In the genomic region with DNA sequence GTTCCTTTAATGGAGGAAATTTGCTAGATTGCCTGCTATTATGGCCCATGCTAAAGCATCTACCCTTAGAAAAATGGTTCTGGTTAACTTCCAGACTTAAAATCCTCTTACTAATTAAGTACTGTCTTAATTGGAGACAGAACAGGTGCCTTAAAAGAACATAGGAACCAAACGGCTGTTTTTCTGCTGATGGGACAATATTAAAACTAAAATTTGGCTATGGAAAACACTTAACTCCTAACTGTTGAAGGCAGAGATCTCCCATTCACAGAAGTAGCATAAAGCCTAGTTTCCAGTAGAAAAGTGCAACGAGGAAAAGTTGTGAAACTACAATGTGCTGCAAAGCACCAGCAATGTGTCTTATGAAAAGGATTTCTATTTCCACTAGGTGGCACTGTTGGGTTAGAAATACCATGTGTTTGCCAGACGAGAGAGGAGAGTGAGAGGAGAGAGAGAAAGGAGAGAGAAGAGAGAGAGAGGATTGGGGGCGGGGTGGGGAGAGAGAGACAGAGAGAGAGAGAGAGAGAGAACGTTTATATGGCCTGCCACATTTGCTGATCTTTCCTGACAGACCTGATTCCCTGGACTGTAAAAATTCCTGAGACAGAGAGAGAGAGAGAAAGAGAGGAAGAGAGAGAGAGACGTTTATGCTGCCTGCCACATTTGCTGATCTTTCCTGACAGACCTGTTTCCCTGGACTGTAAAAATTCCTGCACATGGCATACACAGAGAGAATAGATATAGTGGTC, we compare ENCODE assay signal across 8 cellular contexts. TPM values are rescaled to one million over a fixed set of nuclear protein-coding genes. Genes with fewer than 3 reads are reported as not detected.
DNase-seq lines count a peak whose midpoint lies in the region; ATAC-seq and TF ChIP-seq lines count a peak whose summit lies in the region.

No MANE protein-coding gene starts in this region.

- H4K91ac ChIP-seq in neuronal stem cell (ENCODE audit: low read depth, low read length, poor library complexity), result no peak overlapping the region

- TF ChIP-seq CTCF in SK-N-SH (IDR thresholded peaks at IDR 0.05) (peak; percentile 65), fibroblast of lung (conservative IDR thresholded peaks at IDR 0.05 in 1 of 2, IDR thresholded peaks at IDR 0.05 in 1 of 2; ENCODE audit: low read depth in 1 of 2, low read length in 2 of 2) (peak; percentile 50 to 66)

- H3K9ac ChIP-seq in GM23248 (no peak overlapping the region), Karpas-422 (ENCODE audit: low read length) (no peak overlapping the region), SK-N-SH (no peak overlapping the region), fibroblast of lung (ENCODE audit: insufficient read depth, low read length) (no peak overlapping the region), neuronal stem cell (ENCODE audit: low read depth, low read length, poor library complexity) (no peak overlapping the region)

- no peak overlapping the region for H2BK12ac ChIP-seq in neuronal stem cell (ENCODE audit: low read length)

- H3K27ac Mint-ChIP-seq in activated T-cell treated with anti-CD3 and anti-CD28 coated beads, Interleukin-2, amount 50 U/mL, for 72 hours, result no peak overlapping the region
- H3K27ac Mint-ChIP-seq in activated T-cell treated with anti-CD3 and anti-CD28 coated beads, Interleukin-2, amount 50 U/mL, for 24 hours, result no peak overlapping the region
- H3K27ac Mint-ChIP-seq in activated CD4-positive, alpha-beta memory T cell treated with anti-CD3 and anti-CD28 coated beads, Interleukin-2, amount 10 ng/mL, durations not matched to agents 7 days and 5 days, result no peak overlapping the region

- H3K79me2 ChIP-seq in GM23248 (ENCODE audit: insufficient read depth) (no peaks in the 10 kb centered on the region), Karpas-422 (ENCODE audit: low read length) (no peaks in the 10 kb centered on the region), SK-N-SH (ENCODE audit: insufficient read depth) (no peaks in the 10 kb centered on the region), fibroblast of lung (ENCODE audit: control insufficient read depth, insufficient read depth, low read length) (no peaks in the 10 kb centered on the region)

- in situ Hi-C loops in GM23248 (cut with MboI), result loop anchor here (25.0 kb wide), 1 partner anchor 1130 kb away; no protein-coding TSS in a partner anchor

- H4K8ac ChIP-seq in neuronal stem cell (ENCODE audit: low read depth, low read length), result no peak overlapping the region

- H3K4me3 Mint-ChIP-seq in activated T-cell treated with anti-CD3 and anti-CD28 coated beads, Interleukin-2, amount 50 U/mL, for 72 hours, result no peak overlapping the region
- no peak overlapping the region for H3K4me3 Mint-ChIP-seq in activated T-cell treated with anti-CD3 and anti-CD28 coated beads, Interleukin-2, amount 50 U/mL, for 24 hours
- H3K4me3 Mint-ChIP-seq in activated CD4-positive, alpha-beta memory T cell treated with anti-CD3 and anti-CD28 coated beads, Interleukin-2, amount 10 ng/mL, durations not matched to agents 7 days and 5 days, result no peak overlapping the region

- H3K27me3 Mint-ChIP-seq in activated T-cell treated with anti-CD3 and anti-CD28 coated beads, Interleukin-2, amount 50 U/mL, for 72 hours (ENCODE audit: low read depth), result peaks cover 11% of the 10 kb centered on the region
- H3K27me3 Mint-ChIP-seq in activated T-cell treated with anti-CD3 and anti-CD28 coated beads, Interleukin-2, amount 50 U/mL, for 24 hours, result peaks cover 22% of the 10 kb centered on the region
- H3K27me3 Mint-ChIP-seq in activated CD4-positive, alpha-beta memory T cell treated with anti-CD3 and anti-CD28 coated beads, Interleukin-2, amount 10 ng/mL, durations not matched to agents 7 days and 5 days, result peaks cover 11% of the 10 kb centered on the region

- H3K23ac ChIP-seq in neuronal stem cell (ENCODE audit: low read depth, low read length, poor library complexity), result no peak overlapping the region

- WGBS in GM23248 (ENCODE audit: low coverage in 1 of 2, low lambda C conversion rate in 2 of 2, missing lambda C conversion rate in 2 of 2), 2 experiments, result 2 to 5% methylated on average over 5 to 6 of the region's 6 CpGs
- WGBS in SK-N-SH (ENCODE audit: low lambda C conversion rate), result 3% methylated on average over 6 of the region's 6 CpGs
- no CpG with 5 or more reads among the region's 6 CpGs for WGBS in neuronal stem cell (ENCODE audit: extremely low coverage in 2 of 2, insufficient read length in 2 of 2, insufficient replicate concordance in 1 of 2), 2 donors

- H3K27me3 ChIP-seq in GM23248 (replicated peaks; ENCODE audit: insufficient read depth), result peaks cover 29% of the 10 kb centered on the region
- H3K27me3 ChIP-seq in Karpas-422 (ENCODE audit: low read length), result no peaks in the 10 kb centered on the region
- H3K27me3 ChIP-seq in SK-N-SH (ENCODE audit: insufficient read depth), result no peaks in the 10 kb centered on the region; the same call in 1 of the 2 replicates
- H3K27me3 ChIP-seq in fibroblast of lung (ENCODE audit: control insufficient read depth, insufficient read depth, low read length), result no peaks in the 10 kb centered on the region
- H3K27me3 ChIP-seq in neuronal stem cell (ENCODE audit: control insufficient read depth in 3 of 3, insufficient read depth in 3 of 3, low read depth in 1 of 3, low read length in 3 of 3), result no peaks in the 10 kb centered on the region

- no peak overlapping the region for H2BK120ac ChIP-seq in neuronal stem cell (ENCODE audit: low read depth, low read length)

- H2BK5ac ChIP-seq in neuronal stem cell (ENCODE audit: low read length), result no peak overlapping the region

- no peaks in the 10 kb centered on the region for H3K79me1 ChIP-seq in neuronal stem cell (ENCODE audit: low read depth, low read length)

- no peak overlapping the region for H2BK15ac ChIP-seq in neuronal stem cell (ENCODE audit: low read length)

- peak overlapping the region; percentile 22 for H3K4me2 ChIP-seq in GM23248 (ENCODE audit: unreplicated experiment)
- H3K4me2 ChIP-seq in Karpas-422 (ENCODE audit: low read depth, low read length, poor library complexity, severe bottlenecking), result peak overlapping the region; percentile 38
- no peak overlapping the region for H3K4me2 ChIP-seq in SK-N-SH
- no peak overlapping the region for H3K4me2 ChIP-seq in fibroblast of lung (ENCODE audit: extremely low read depth, insufficient read depth, low read length)
- no peak overlapping the region for H3K4me2 ChIP-seq in neuronal stem cell (ENCODE audit: insufficient read depth, low read length, poor library complexity, severe bottlenecking)

- no peak overlapping the region for H3K4ac ChIP-seq in neuronal stem cell (ENCODE audit: low read length)

- DNase-seq in activated T-cell treated with anti-CD3 and anti-CD28 coated beads, Interleukin-2, amount 50 U/mL, for 72 hours, result peak in 1 of 2 donors; percentile 4
- no peak for DNase-seq in activated T-cell treated with anti-CD3 and anti-CD28 coated beads, Interleukin-2, amount 50 U/mL, for 24 hours
- DNase-seq in GM23248 (peak; percentile 69), Karpas-422 (peak; percentile 95), SK-N-SH (peak; percentile 36), fibroblast of lung (ENCODE audit: low read depth in 2 of 2) (peak; percentile 63 to 84), neuronal stem cell (ENCODE audit: low spot score) (peak; percentile 40)
- DNase-seq in activated CD4-positive, alpha-beta memory T cell treated with anti-CD3 and anti-CD28 coated beads, Interleukin-2, amount 10 ng/mL, durations not matched to agents 7 days and 5 days, result no peak

- no peak overlapping the region for H3K14ac ChIP-seq in neuronal stem cell (ENCODE audit: low read length)

- ATAC-seq in activated T-cell treated with anti-CD3 and anti-CD28 coated beads, Interleukin-2, amount 50 U/mL, for 72 hours (replicated peaks in 1 of 2), result peak; percentile 40 to 50

- peaks cover 0 to 1% of the 10 kb centered on the region in 2 donors for H3K9me3 Mint-ChIP-seq in activated T-cell treated with anti-CD3 and anti-CD28 coated beads, Interleukin-2, amount 50 U/mL, for 72 hours
- no peaks in the 10 kb centered on the region for H3K9me3 Mint-ChIP-seq in activated T-cell treated with anti-CD3 and anti-CD28 coated beads, Interleukin-2, amount 50 U/mL, for 24 hours
- H3K9me3 Mint-ChIP-seq in activated CD4-positive, alpha-beta memory T cell treated with anti-CD3 and anti-CD28 coated beads, Interleukin-2, amount 10 ng/mL, durations not matched to agents 7 days and 5 days, result peaks cover 3% of the 10 kb centered on the region

- TF ChIP-seq RAD21 in SK-N-SH (IDR thresholded peaks at IDR 0.05; ENCODE audit: low read length), result peak; percentile 83

- H3K4me1 Mint-ChIP-seq in activated T-cell treated with anti-CD3 and anti-CD28 coated beads, Interleukin-2, amount 50 U/mL, for 72 hours (ENCODE audit: low read depth), result no peaks in the 10 kb centered on the region
- no peaks in the 10 kb centered on the region for H3K4me1 Mint-ChIP-seq in activated T-cell treated with anti-CD3 and anti-CD28 coated beads, Interleukin-2, amount 50 U/mL, for 24 hours (ENCODE audit: low read depth)
- H3K4me1 Mint-ChIP-seq in activated CD4-positive, alpha-beta memory T cell treated with anti-CD3 and anti-CD28 coated beads, Interleukin-2, amount 10 ng/mL, durations not matched to agents 7 days and 5 days, result peaks cover 6% of the 10 kb centered on the region

- H3F3A ChIP-seq in GM23248 (ENCODE audit: insufficient read depth) (no peaks in the 10 kb centered on the region), SK-N-SH (replicated peaks; ENCODE audit: insufficient read depth) (no peaks in the 10 kb centered on the region)

- POLR2A ChIA-PET in SK-N-SH (lab: Yijun Ruan, JAX), result no interaction called here
- POLR2A ChIA-PET in activated CD4-positive, alpha-beta memory T cell treated with anti-CD3 and anti-CD28 coated beads, Interleukin-2, amount 10 ng/mL, durations not matched to agents 7 days and 5 days (lab: Charles Lee), result no interaction called here

- no peaks in the 10 kb centered on the region for H3K4me1 ChIP-seq in GM23248 (ENCODE audit: insufficient read depth)
- H3K4me1 ChIP-seq in Karpas-422 (ENCODE audit: low read length), result peaks cover 22% of the 10 kb centered on the region
- H3K4me1 ChIP-seq in SK-N-SH (ENCODE audit: control insufficient read depth in 1 of 2, insufficient read depth in 2 of 2, low read depth in 1 of 2, low read length in 1 of 2), result no peaks in the 10 kb centered on the region
- no peaks in the 10 kb centered on the region for H3K4me1 ChIP-seq in fibroblast of lung (ENCODE audit: control insufficient read depth, extremely low read depth, insufficient read depth, low read length)
- H3K4me1 ChIP-seq in neuronal stem cell (ENCODE audit: control insufficient read depth in 2 of 2, insufficient read depth in 1 of 2, low read depth in 1 of 2, low read length in 2 of 2), result no peaks in the 10 kb centered on the region

- no peak overlapping the region for H3K18ac ChIP-seq in neuronal stem cell (ENCODE audit: low read length)

- no peak overlapping the region for H2AK5ac ChIP-seq in neuronal stem cell (ENCODE audit: low read depth, low read length)

- peaks cover 0 to 1% of the 10 kb centered on the region in 2 donors for H3K36me3 Mint-ChIP-seq in activated T-cell treated with anti-CD3 and anti-CD28 coated beads, Interleukin-2, amount 50 U/mL, for 72 hours (ENCODE audit: insufficient read depth in 2 of 2)
- H3K36me3 Mint-ChIP-seq in activated T-cell treated with anti-CD3 and anti-CD28 coated beads, Interleukin-2, amount 50 U/mL, for 24 hours (ENCODE audit: low read depth), result no peaks in the 10 kb centered on the region
- no peaks in the 10 kb centered on the region for H3K36me3 Mint-ChIP-seq in activated CD4-positive, alpha-beta memory T cell treated with anti-CD3 and anti-CD28 coated beads, Interleukin-2, amount 10 ng/mL, durations not matched to agents 7 days and 5 days (ENCODE audit: low read depth)

- H3K36me3 ChIP-seq in GM23248 (ENCODE audit: low read depth) (no peaks in the 10 kb centered on the region), Karpas-422 (ENCODE audit: insufficient read depth, low read length) (no peaks in the 10 kb centered on the region), SK-N-SH (replicated peaks in 1 of 2; ENCODE audit: control insufficient read depth in 1 of 2, insufficient read depth in 2 of 2, low read length in 1 of 2) (no peaks in the 10 kb centered on the region), fibroblast of lung (ENCODE audit: control insufficient read depth, insufficient read depth, low read length) (no peaks in the 10 kb centered on the region), neuronal stem cell (replicated peaks in 1 of 2; ENCODE audit: control insufficient read depth in 2 of 2, insufficient read depth in 2 of 2, low read length in 2 of 2) (no peaks in the 10 kb centered on the region)

- H3K9me3 ChIP-seq in GM23248 (ENCODE audit: low read depth), result no peaks in the 10 kb centered on the region
- H3K9me3 ChIP-seq in Karpas-422 (ENCODE audit: low read length), result peaks cover 3% of the 10 kb centered on the region
- no peaks in the 10 kb centered on the region for H3K9me3 ChIP-seq in SK-N-SH
- H3K9me3 ChIP-seq in fibroblast of lung (ENCODE audit: control insufficient read depth, insufficient read depth, low read depth, low read length), result no peaks in the 10 kb centered on the region
- H3K9me3 ChIP-seq in neuronal stem cell (replicated peaks in 1 of 2; ENCODE audit: control insufficient read depth in 2 of 2, insufficient read depth in 1 of 2, low read depth in 1 of 2, low read length in 2 of 2), result peaks cover 0 to 4% of the 10 kb centered on the region in 2 donors

- TF ChIP-seq EP300 in SK-N-SH (IDR thresholded peaks at IDR 0.05; ENCODE audit: borderline replicate concordance in 1 of 2, low read depth in 1 of 2, low read length in 1 of 2), result no peak

- no peaks in the 10 kb centered on the region for H4K20me1 ChIP-seq in GM23248 (ENCODE audit: insufficient read depth)
- no peaks in the 10 kb centered on the region for H4K20me1 ChIP-seq in Karpas-422 (ENCODE audit: insufficient read depth, low read depth, low read length)
- H4K20me1 ChIP-seq in SK-N-SH (ENCODE audit: insufficient read depth), result no peaks in the 10 kb centered on the region
- H4K20me1 ChIP-seq in fibroblast of lung (ENCODE audit: control insufficient read depth, extremely low read depth, insufficient read depth, low read length), result no peaks in the 10 kb centered on the region

- no peak overlapping the region for H3K27ac ChIP-seq in GM23248
- H3K27ac ChIP-seq in Karpas-422 (ENCODE audit: low read length), result no peak overlapping the region
- H3K27ac ChIP-seq in SK-N-SH (ENCODE audit: low read depth in 2 of 2, low read length in 1 of 2), result no peak overlapping the region
- H3K27ac ChIP-seq in fibroblast of lung (ENCODE audit: insufficient read depth, low read length), result no peak overlapping the region
- no peak overlapping the region for H3K27ac ChIP-seq in neuronal stem cell (replicated peaks; ENCODE audit: low read length)

- H3K9me2 ChIP-seq in GM23248 (ENCODE audit: insufficient read depth) (no peaks in the 10 kb centered on the region), Karpas-422 (replicated peaks; ENCODE audit: insufficient read depth, low read length) (no peaks in the 10 kb centered on the region), SK-N-SH (no peaks in the 10 kb centered on the region)

- H3K4me3 ChIP-seq in GM23248 (no peak overlapping the region), Karpas-422 (ENCODE audit: low read length) (peak overlapping the region; percentile 15; the same call in 1 of the 2 replicates), SK-N-SH (ENCODE audit: low read depth in 2 of 2, low read length in 1 of 2) (no peak overlapping the region; a peak in 1 of 4 replicates), fibroblast of lung (replicated peaks in 1 of 4; ENCODE audit: control extremely low read depth in 1 of 4, insufficient read depth in 1 of 4, low read depth in 3 of 4, low read length in 4 of 4) (no peak overlapping the region), neuronal stem cell (ENCODE audit: low read length in 2 of 2) (no peak overlapping the region)

- H2AFZ ChIP-seq in GM23248, result no peak overlapping the region
- H2AFZ ChIP-seq in Karpas-422 (ENCODE audit: low read length), result no peak overlapping the region
- H2AFZ ChIP-seq in SK-N-SH (ENCODE audit: low read depth), result 0 out of 2 replicates have a peak overlapping the region, but pooled peaks have one; percentile 35
- no peak overlapping the region for H2AFZ ChIP-seq in fibroblast of lung (ENCODE audit: low read length)
- peak overlapping the region; percentile 20 for H2AFZ ChIP-seq in neuronal stem cell (ENCODE audit: low read length)

- CTCF ChIA-PET in SK-N-SH (lab: Yijun Ruan, JAX), result interaction anchor here (0.6 to 4.7 kb wide), 8 partner anchors 10 to 177 kb away, joined by 3 to 42 read pairs (median 4); no protein-coding TSS in a partner anchor
- CTCF ChIA-PET in activated CD4-positive, alpha-beta memory T cell treated with anti-CD3 and anti-CD28 coated beads, Interleukin-2, amount 10 ng/mL, durations not matched to agents 7 days and 5 days (lab: Charles Lee), result interaction anchor here (0.7 to 1.3 kb wide), 3 partner anchors 14 to 234 kb away, joined by 3 to 5 read pairs (median 3); no protein-coding TSS in a partner anchor

RNA-seq across cellular contexts. Expression of a gene that starts 51.5 kb away (rescaled TPM):
- total RNA-seq in activated T-cell treated with anti-CD3 and anti-CD28 coated beads, Interleukin-2, amount 50 U/mL, for 72 hours, result not detected
- total RNA-seq in GM23248 (2014; rRNA removed; shearing (Covaris generic)), result not detected in 2 replicates
- polyA plus RNA-seq in GM23248 (2016; fragmentation: Nextera tagmentation; extraction: Ambion mirVana) (not detected in 2 replicates), SK-N-SH (2012; rRNA removed) (0.02 and 0.06 TPM in 2 replicates), fibroblast of lung (not detected in 2 replicates)
- not detected in 2 replicates for total RNA-seq in Karpas-422 (2014; rRNA removed; shearing (Covaris generic); ENCODE audit: low replicate concordance)
- polyA plus RNA-seq in SK-N-SH (2012; cell fraction: cytosol; rRNA removed), result 0.06 and 0.13 TPM in 2 replicates
- 0.01 and 0.07 TPM in 2 replicates for polyA plus RNA-seq in SK-N-SH (2012; cell fraction: nucleus; rRNA removed)
- 0.17 TPM in 1 of 2 replicates, not detected in the other for total RNA-seq in fibroblast of lung
- not detected in 2 replicates for polyA plus RNA-seq in fibroblast of lung (2012)
- not detected in 2 replicates for polyA minus RNA-seq in fibroblast of lung (ENCODE audit: low replicate concordance)
- polyA plus RNA-seq in neuronal stem cell (2013, experiment 1 of 2), result not detected
- polyA plus RNA-seq in neuronal stem cell (2013, experiment 2 of 2), result 0.01 TPM
- total RNA-seq in activated CD4-positive, alpha-beta memory T cell treated with anti-CD3 and anti-CD28 coated beads, Interleukin-2, amount 10 ng/mL, durations not matched to agents 7 days and 5 days, result not detected

Comparison
In these comparisons a context has a peak if more than half of its experiments do, and no peak if none do; other contexts are left out.
1. DNase-seq: peak in GM23248 (single experiment), Karpas-422 (single experiment), SK-N-SH (single experiment), fibroblast of lung (2 of 2) and neuronal stem cell (single experiment); none in activated T-cell treated with anti-CD3 and anti-CD28 coated beads, Interleukin-2, amount 50 U/mL, for 24 hours (single experiment) and activated CD4-positive, alpha-beta memory T cell treated with anti-CD3 and anti-CD28 coated beads, Interleukin-2, amount 10 ng/mL, durations not matched to agents 7 days and 5 days (single experiment).
2. H2AFZ ChIP-seq: peak in SK-N-SH (single experiment) and neuronal stem cell (single experiment); none in GM23248 (single experiment), Karpas-422 (single experiment) and fibroblast of lung (single experiment).
3. H3K4me2 ChIP-seq: peak in GM23248 (single experiment) and Karpas-422 (single experiment); none in SK-N-SH (single experiment), fibroblast of lung (single experiment) and neuronal stem cell (single experiment).